ENCODE assay signal across 8 cellular contexts in the genomic region with DNA sequence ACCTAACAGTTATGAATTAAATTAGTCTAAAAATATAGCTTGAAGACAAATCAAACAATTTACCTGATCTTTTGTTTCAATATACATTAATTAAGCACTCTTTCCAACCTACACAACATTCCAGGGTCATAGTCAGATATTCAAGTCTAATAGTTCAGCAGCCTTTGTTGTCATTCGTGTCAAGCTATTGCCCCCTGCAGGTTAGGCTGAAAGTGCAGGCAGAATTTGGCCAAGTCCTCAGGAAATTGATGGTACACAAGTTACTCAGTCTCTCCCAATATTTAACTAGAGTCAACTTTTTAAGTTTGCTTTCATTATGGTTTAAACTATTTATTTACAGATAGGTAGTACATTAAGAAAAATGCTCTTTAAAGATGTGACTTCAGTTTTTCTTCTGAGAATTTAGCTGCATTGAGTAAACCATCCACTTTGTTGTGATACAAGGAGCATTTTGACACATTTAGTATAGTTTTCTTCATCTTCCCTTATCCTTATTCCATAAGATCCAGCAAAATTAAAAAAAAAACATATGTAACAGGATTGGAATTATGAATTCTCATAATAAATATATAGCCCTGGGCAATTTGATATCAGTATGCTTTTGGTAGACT.
DNase-seq lines count a peak whose midpoint lies in the region; ATAC-seq and TF ChIP-seq lines count a peak whose summit lies in the region.

No MANE protein-coding gene starts in this region.

- POLR2A ChIA-PET in HEK293T (lab: Yijun Ruan, JAX): no interaction called here

- H3K36me3 ChIP-seq in body of pancreas (replicated peaks in 1 of 2; ENCODE audit: insufficient read depth in 1 of 2, low read depth in 2 of 2): no peaks in the 10 kb centered on the region

- peak; percentile 59 for TF ChIP-seq CTCF in GM12801 (IDR thresholded peaks at IDR 0.05; ENCODE audit: extremely low read depth, insufficient read length)
- peak; percentile 27 to 91 (median 79) for TF ChIP-seq CTCF in body of pancreas (IDR thresholded peaks at IDR 0.05)

- peaks cover 19% of the 10 kb centered on the region for H3K4me1 ChIP-seq in body of pancreas

- H3K4me3 ChIP-seq in body of pancreas: no peak overlapping the region

- TF ChIP-seq POLR2A in body of pancreas (IDR thresholded peaks at IDR 0.05): no peak

- no peaks in the 10 kb centered on the region for H3K9me3 ChIP-seq in body of pancreas

- peaks cover 0 to 31% of the 10 kb centered on the region in 2 donors for H3K27me3 ChIP-seq in body of pancreas

- intact Hi-C loops in body of pancreas (cut with DNase I): loop anchor here (10.0 kb wide), 1 partner anchor 1086 kb away; no protein-coding TSS in a partner anchor

- CTCF ChIA-PET in HEK293T (lab: Yijun Ruan, JAX): interaction anchor here (0.6 to 0.7 kb wide), 2 partner anchors 683 to 893 kb away, joined by 3 to 4 read pairs; no protein-coding TSS in a partner anchor

- DNase-seq in HEK293T (ENCODE audit: extremely low spot score): peak; percentile 53
- DNase-seq in NCI-H1694 treated with DMSO at 0.1 percent for 48 hours (lab: John Stamatoyannopoulos, UW): peak; percentile 91
- DNase-seq in T-helper 9 cell: peak; percentile 56
- DNase-seq in body of pancreas: peak; percentile 61 to 80 (median 74)
- DNase-seq in inferior parietal cortex (ENCODE audit: extremely low spot score): peak; percentile 94
- DNase-seq in stimulated activated CD4-positive, alpha-beta T cell treated with anti-CD3 and anti-CD28 coated beads, Interleukin-1b, Interleukin-23, amount 100 ng/mL, for 48 hours: peak; percentile 62

- ATAC-seq in body of pancreas: no peak
- no peak for ATAC-seq in HG02588 (IDR thresholded peaks at IDR 0.05; ENCODE audit: unreplicated experiment)

- 0% methylated on average over 1 of the region's 1 CpG for WGBS in body of pancreas, 2 donors

- no peak overlapping the region for H3K27ac ChIP-seq in body of pancreas

TF ChIP-seq in HEK293T, 16 proteins besides CTCF, POLR2A, EP300 and RAD21:
- TF ChIP-seq BHLHE40 (IDR thresholded peaks at IDR 0.05; ENCODE audit: borderline replicate concordance) (no peak), SP1 (IDR thresholded peaks at IDR 0.05) (no peak), LEF1 (IDR thresholded peaks at IDR 0.05; ENCODE audit: borderline replicate concordance) (no peak), ARNT (IDR thresholded peaks at IDR 0.05) (no peak), ZNF384 (IDR thresholded peaks at IDR 0.05) (no peak), TARDBP (IDR thresholded peaks at IDR 0.05) (no peak), FOXM1 (IDR thresholded peaks at IDR 0.05; ENCODE audit: borderline replicate concordance) (no peak)
TF ChIP-seq in HEK293T: peak in this region for 0.
